29 cellular contexts compared by ENCODE assay signal in the genomic region with DNA sequence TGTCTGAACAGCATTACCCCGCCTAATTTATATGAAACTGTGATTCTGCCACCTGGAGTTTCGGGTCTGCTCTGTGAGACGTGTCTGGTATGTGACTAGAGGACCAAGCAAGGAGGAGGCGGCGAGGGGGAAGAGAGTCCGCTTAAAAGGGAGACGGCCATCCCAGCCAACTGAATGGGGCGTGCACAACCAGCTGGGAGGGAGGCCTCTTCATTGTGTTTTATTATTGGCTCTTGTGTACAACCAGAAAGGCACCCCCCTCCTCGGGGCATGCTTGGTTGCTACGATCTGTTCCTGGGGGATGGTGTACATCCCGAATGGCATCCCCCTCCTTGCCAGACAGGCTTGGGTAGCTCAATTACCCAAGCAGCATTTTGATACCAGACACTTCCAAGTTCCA.
"Had no signal": no experiment of that assay in that cellular context is flagged by ENCODE, and none has a peak within 500 bp of the region (broad histone marks: within the 10 kb centered on the region; RNA-seq: fewer than 3 reads in every experiment).

No MANE protein-coding gene starts in this region.

- H3K27me3 ChIP-seq: SJCRH30 had no signal

- H3K36me3 Mint-ChIP-seq: activated CD4-positive, alpha-beta memory T cell treated with anti-CD3 and anti-CD28 coated beads for 36 hours; activated naive CD8-positive, alpha-beta T cell had no signal

- H3K27ac Mint-ChIP-seq: activated CD4-positive, alpha-beta memory T cell treated with anti-CD3 and anti-CD28 coated beads for 36 hours; activated CD4-positive, alpha-beta T cell treated with anti-CD3 and anti-CD28 coated beads, Interleukin-2, amount 10 ng/mL, durations not matched to agents 7 days and 5 days; activated naive CD4-positive, alpha-beta T cell treated with anti-CD3 and anti-CD28 coated beads for 36 hours; activated naive CD8-positive, alpha-beta T cell; activated T-helper 17 cell treated with anti-CD3 and anti-CD28 coated beads, Interleukin-2, amount 50 U/mL, for 72 hours had no signal

- DNase-seq: activated CD4-positive, alpha-beta memory T cell treated with anti-CD3 and anti-CD28 coated beads for 36 hours; activated CD4-positive, alpha-beta T cell treated with anti-CD3 and anti-CD28 coated beads, Interleukin-2, amount 10 ng/mL, durations not matched to agents 7 days and 5 days; activated CD4-positive, CD25-positive, alpha-beta regulatory T cell; activated CD8-positive, alpha-beta memory T cell treated with anti-CD3 and anti-CD28 coated beads for 24 hours; activated gamma-delta T cell; activated naive CD4-positive, alpha-beta T cell treated with anti-CD3 and anti-CD28 coated beads for 36 hours; activated T-cell treated with anti-CD3 and anti-CD28 coated beads, Interleukin-2, amount 50 U/mL, for 4 hours; Karpas-422; MM.1S; NCI-H1105; NCI-H1436; NCI-H187; NCI-H2081 treated with DMSO at 0.1 percent for 48 hours; NCI-H2171; NCI-H345; NCI-H510A; NCI-H526 treated with DMSO at 0.1 percent for 48 hours; NCI-H82; NK-92 treated with Interleukin-12 subunit alpha and Interleukin-12 subunit beta, amount 100 ng/mL, for 24 hours; OCI-M1; Right ventricle myocardium superior; SJCRH30; SK-N-SH; T-helper 1 cell had no signal

- H3K4me3 Mint-ChIP-seq: activated CD4-positive, alpha-beta memory T cell treated with anti-CD3 and anti-CD28 coated beads for 36 hours; activated CD4-positive, alpha-beta T cell treated with anti-CD3 and anti-CD28 coated beads, Interleukin-2, amount 10 ng/mL, durations not matched to agents 7 days and 5 days; activated naive CD4-positive, alpha-beta T cell treated with anti-CD3 and anti-CD28 coated beads for 36 hours; activated naive CD8-positive, alpha-beta T cell; activated T-cell treated with anti-CD3 and anti-CD28 coated beads, Interleukin-2, amount 50 U/mL, for 4 hours; activated T-helper 17 cell treated with anti-CD3 and anti-CD28 coated beads, Interleukin-2, amount 50 U/mL, for 72 hours had no signal

- ATAC-seq: activated T-cell treated with anti-CD3 and anti-CD28 coated beads, Interleukin-2, amount 50 U/mL, for 4 hours; activated T-helper 17 cell treated with anti-CD3 and anti-CD28 coated beads, Interleukin-2, amount 50 U/mL, for 72 hours; Panc1 had no signal

- H3K4me1 Mint-ChIP-seq: activated CD4-positive, alpha-beta T cell treated with anti-CD3 and anti-CD28 coated beads, Interleukin-2, amount 10 ng/mL, durations not matched to agents 7 days and 5 days; activated T-helper 17 cell treated with anti-CD3 and anti-CD28 coated beads, Interleukin-2, amount 50 U/mL, for 72 hours had no signal

- H3K4me3 ChIP-seq: SJCRH30 had no signal

- H3K9me3 ChIP-seq: SJCRH30, SK-N-SH had no signal

- H3K9ac ChIP-seq: SK-N-SH had no signal

- H3K27ac ChIP-seq: RWPE1, SJCRH30, VCaP had no signal

- H3K4me1 ChIP-seq: SJCRH30 had no signal

- H3K27me3 Mint-ChIP-seq: activated CD4-positive, alpha-beta memory T cell treated with anti-CD3 and anti-CD28 coated beads for 36 hours; activated CD4-positive, alpha-beta T cell treated with anti-CD3 and anti-CD28 coated beads, Interleukin-2, amount 10 ng/mL, durations not matched to agents 7 days and 5 days; activated naive CD8-positive, alpha-beta T cell; activated T-helper 17 cell treated with anti-CD3 and anti-CD28 coated beads, Interleukin-2, amount 50 U/mL, for 72 hours had no signal

- H3K36me3 ChIP-seq: SJCRH30 had no signal
